ENCODE assay signal across 8 cellular contexts in genomic region chrX:153926594-153926862, GRCh38. TPM values are rescaled to one million over a fixed set of nuclear protein-coding genes. Genes with fewer than 3 reads are reported as not detected.
DNase-seq lines count a peak whose midpoint lies in the region; ATAC-seq and TF ChIP-seq lines count a peak whose summit lies in the region.

No MANE protein-coding gene starts in this region.

- no peaks in the 10 kb centered on the region for H3K9me3 ChIP-seq in heart left ventricle
- no peaks in the 10 kb centered on the region for H3K9me3 ChIP-seq in mesodermal cell (ENCODE audit: control insufficient read depth, low read length)

- peaks cover 0 to 20% (median 0%) of the 10 kb centered on the region in 9 donors for H3K27me3 ChIP-seq in heart left ventricle

- 20 to 51% (median 37%) methylated on average over 1 to 4 of the region's 4 CpGs for WGBS in heart left ventricle, 4 donors
- no CpG with 5 or more reads among the region's 4 CpGs for WGBS in mesodermal cell (ENCODE audit: insufficient coverage in 2 of 2), 2 experiments

- TF ChIP-seq CTCF in heart left ventricle (IDR thresholded peaks at IDR 0.05), result no peak

- H3K27ac ChIP-seq in heart left ventricle (peak overlapping the region; percentile 92 to 100 (median 96)), mesodermal cell (ENCODE audit: low read depth, low read length, severe bottlenecking) (no peak overlapping the region)

- H3K4me3 ChIP-seq in heart left ventricle (peak overlapping the region in 10 of 12 donors; percentile 17 to 82 (median 51)), mesodermal cell (ENCODE audit: extremely low read depth, insufficient read depth, low read length, poor library complexity, severe bottlenecking) (peak overlapping the region; percentile 8)

- peaks cover 26% of the 10 kb centered on the region for H3K36me3 Mint-ChIP-seq in activated naive CD8-positive, alpha-beta T cell treated with anti-CD3 and anti-CD28 coated beads, Interleukin-2, amount 10 ng/mL, durations not matched to agents 7 days and 5 days

- no peak for TF ChIP-seq POLR2A in heart left ventricle (IDR thresholded peaks at IDR 0.05)

- H3K4me1 ChIP-seq in heart left ventricle, result peaks cover 0 to 70% (median 25%) of the 10 kb centered on the region in 12 donors
- peaks cover 14% of the 10 kb centered on the region for H3K4me1 ChIP-seq in mesodermal cell (ENCODE audit: control insufficient read depth, insufficient read depth, low read length, poor library complexity, severe bottlenecking)

- peak overlapping the region; percentile 90 for H3K4me3 Mint-ChIP-seq in activated naive CD8-positive, alpha-beta T cell treated with anti-CD3 and anti-CD28 coated beads, Interleukin-2, amount 10 ng/mL, durations not matched to agents 7 days and 5 days

- POLR2A ChIA-PET in activated naive CD8-positive, alpha-beta T cell treated with anti-CD3 and anti-CD28 coated beads, Interleukin-2, amount 10 ng/mL, durations not matched to agents 7 days and 5 days (lab: Charles Lee), result interaction anchor here (1.1 to 9.1 kb wide), 10 partner anchors 10 to 200 kb away, joined by 3 to 185 read pairs (median 10); partner anchors contain the start of genes HCFC1, IDH3G, NAA10 and RENBP

- intact Hi-C loops in heart left ventricle (cut with DNase I) (loop anchor here in 4 of 10 donors (5.0 to 10.0 kb wide), 3 partner anchors 132 to 202 kb away; partner anchors contain the start of genes IDH3G (in 3 of the 4), SSR4 (in 3 of the 4), ABCD1 (in 1 of the 4) and BCAP31 (in 1 of the 4)), Right ventricle myocardium superior (cut with DNase I) (no loop called here)

- H3K36me3 ChIP-seq in heart left ventricle (peaks cover 0 to 23% (median 4%) of the 10 kb centered on the region in 9 donors), mesodermal cell (ENCODE audit: control insufficient read depth, insufficient read depth, low read length) (peaks cover 7% of the 10 kb centered on the region)

- H3K27ac Mint-ChIP-seq in activated naive CD8-positive, alpha-beta T cell treated with anti-CD3 and anti-CD28 coated beads, Interleukin-2, amount 10 ng/mL, durations not matched to agents 7 days and 5 days, result peak overlapping the region; percentile 98

- DNase-seq in heart left ventricle (no peak), Right ventricle myocardium superior (no peak), ureter (ENCODE audit: low spot score) (no peak), NCI-H2227 (lab: John Stamatoyannopoulos, UW; ENCODE audit: unreplicated experiment) (no peak)
- DNase-seq in activated naive CD8-positive, alpha-beta T cell treated with anti-CD3 and anti-CD28 coated beads, Interleukin-2, amount 10 ng/mL, durations not matched to agents 7 days and 5 days, result no peak

- no peaks in the 10 kb centered on the region for H3K9me3 Mint-ChIP-seq in activated naive CD8-positive, alpha-beta T cell treated with anti-CD3 and anti-CD28 coated beads, Interleukin-2, amount 10 ng/mL, durations not matched to agents 7 days and 5 days

- peaks cover 21% of the 10 kb centered on the region for H3K4me1 Mint-ChIP-seq in activated naive CD8-positive, alpha-beta T cell treated with anti-CD3 and anti-CD28 coated beads, Interleukin-2, amount 10 ng/mL, durations not matched to agents 7 days and 5 days

- H3K27me3 Mint-ChIP-seq in activated naive CD8-positive, alpha-beta T cell treated with anti-CD3 and anti-CD28 coated beads, Interleukin-2, amount 10 ng/mL, durations not matched to agents 7 days and 5 days, result no peaks in the 10 kb centered on the region

- no peak for ATAC-seq in heart left ventricle
- no peak for ATAC-seq in Right ventricle myocardium superior (ENCODE audit: poor library complexity)
- ATAC-seq in activated naive CD8-positive, alpha-beta T cell treated with anti-CD3 and anti-CD28 coated beads, Interleukin-2, amount 10 ng/mL, durations not matched to agents 7 days and 5 days (ENCODE audit: low read depth), result peak; percentile 2
- ATAC-seq in HG02970 (IDR thresholded peaks at IDR 0.05; ENCODE audit: low FRiP score, unreplicated experiment), result no peak
- ATAC-seq in GM18511 (IDR thresholded peaks at IDR 0.05; ENCODE audit: unreplicated experiment), result no peak

RNA-seq across cellular contexts. Expression of gene ARHGAP4, which starts 0.5 kb away (rescaled TPM):
- total RNA-seq in heart left ventricle (10 to 100 TPM in 4 of 9 donors, 1 to 10 TPM in 5; 6.8 to 55.8 (median 9.5) TPM), Right ventricle myocardium superior (10.3 TPM), ureter (43.7 TPM)
- 10 to 100 TPM; 15.9 to 25.1 TPM for polyA plus RNA-seq in heart left ventricle
- 100 to 1,000 TPM; 341 to 356 TPM for total RNA-seq in activated naive CD8-positive, alpha-beta T cell treated with anti-CD3 and anti-CD28 coated beads, Interleukin-2, amount 10 ng/mL, durations not matched to agents 7 days and 5 days
- 18.2 TPM for polyA plus RNA-seq in mesodermal cell (2013, experiment 1 of 2)
- polyA plus RNA-seq in mesodermal cell (2013, experiment 2 of 2), result 8.8 TPM

RNA-seq across cellular contexts. Expression of gene NAA10, which starts 8.3 kb away (rescaled TPM):
- total RNA-seq in heart left ventricle (100 to 1,000 TPM in 2 of 9 donors, 10 to 100 TPM in 7; 52.5 to 112 (median 72.1) TPM), Right ventricle myocardium superior (70.4 TPM), ureter (83.7 TPM)
- polyA plus RNA-seq in heart left ventricle, result 100 to 1,000 TPM; 120 to 221 TPM
- 10 to 100 TPM; 79.5 to 84.3 TPM for total RNA-seq in activated naive CD8-positive, alpha-beta T cell treated with anti-CD3 and anti-CD28 coated beads, Interleukin-2, amount 10 ng/mL, durations not matched to agents 7 days and 5 days
- 107 TPM for polyA plus RNA-seq in mesodermal cell (2013, experiment 1 of 2)
- 95.7 TPM for polyA plus RNA-seq in mesodermal cell (2013, experiment 2 of 2)

RNA-seq across cellular contexts. Expression of gene RENBP, which starts 17.9 kb away (rescaled TPM):
- total RNA-seq in heart left ventricle, result 10 to 100 TPM in 5 of 9 donors, 1 to 10 TPM in 4; 5.1 to 35.5 (median 10.2) TPM
- polyA plus RNA-seq in heart left ventricle, result 1 to 10 TPM; 6.4 to 9.8 TPM
- total RNA-seq in Right ventricle myocardium superior, result 11.1 TPM
- total RNA-seq in activated naive CD8-positive, alpha-beta T cell treated with anti-CD3 and anti-CD28 coated beads, Interleukin-2, amount 10 ng/mL, durations not matched to agents 7 days and 5 days, result 10 to 100 TPM; 18.1 to 18.8 TPM
- 10.9 TPM for polyA plus RNA-seq in mesodermal cell (2013, experiment 1 of 2)
- 7.8 TPM for polyA plus RNA-seq in mesodermal cell (2013, experiment 2 of 2)
- 7.4 TPM for total RNA-seq in ureter

RNA-seq across cellular contexts. Expression of gene AVPR2, which starts 22.1 kb away (rescaled TPM):
- total RNA-seq in heart left ventricle, result 10 to 100 TPM in 1 of 9 donors, 1 to 10 TPM in 8; 2.2 to 10.5 (median 3.0) TPM
- polyA plus RNA-seq in heart left ventricle, result 1 to 10 TPM; 4.0 to 7.5 TPM
- 4.1 TPM for total RNA-seq in Right ventricle myocardium superior
- total RNA-seq in activated naive CD8-positive, alpha-beta T cell treated with anti-CD3 and anti-CD28 coated beads, Interleukin-2, amount 10 ng/mL, durations not matched to agents 7 days and 5 days, result not detected
- 0.29 TPM for polyA plus RNA-seq in mesodermal cell (2013, experiment 1 of 2)
- polyA plus RNA-seq in mesodermal cell (2013, experiment 2 of 2), result 0.30 TPM
- total RNA-seq in ureter, result 2.3 TPM

RNA-seq across cellular contexts. Expression of gene L1CAM, which starts 40.6 kb away (rescaled TPM):
- 10 to 100 TPM in 1 of 9 donors, 1 to 10 TPM in 7, under 1 TPM in 1; 0.99 to 11.0 (median 3.1) TPM for total RNA-seq in heart left ventricle
- 1 to 10 TPM; 1.3 to 1.8 TPM for polyA plus RNA-seq in heart left ventricle
- 5.3 TPM for total RNA-seq in Right ventricle myocardium superior
- 1 to 10 TPM; 4.5 to 7.2 TPM for total RNA-seq in activated naive CD8-positive, alpha-beta T cell treated with anti-CD3 and anti-CD28 coated beads, Interleukin-2, amount 10 ng/mL, durations not matched to agents 7 days and 5 days
- 53.0 TPM for polyA plus RNA-seq in mesodermal cell (2013, experiment 1 of 2)
- 39.3 TPM for polyA plus RNA-seq in mesodermal cell (2013, experiment 2 of 2)
- 3.8 TPM for total RNA-seq in ureter
